In the genomic region with DNA sequence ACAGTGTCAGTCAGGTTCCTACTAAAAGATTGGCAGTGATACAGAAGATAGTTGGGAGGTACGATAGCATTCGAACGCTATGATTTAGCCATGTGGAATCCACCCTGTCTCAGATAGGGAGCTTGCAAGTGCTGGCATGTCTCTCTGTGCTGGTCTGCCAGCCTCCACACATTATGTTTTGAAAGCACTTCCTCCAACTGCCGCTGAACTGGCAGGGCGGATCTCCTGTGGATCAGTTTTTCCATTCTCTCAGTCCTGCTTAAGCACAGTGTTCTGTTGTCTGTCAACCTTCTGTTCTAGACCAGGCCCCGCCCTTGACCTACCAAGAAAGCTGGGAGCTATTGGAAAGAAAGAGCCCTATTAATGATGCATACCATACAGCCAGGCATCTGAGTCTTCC, we compare ENCODE assay signal across 17 cellular contexts.
DNase-seq lines count a peak whose midpoint lies in the region; ATAC-seq and TF ChIP-seq lines count a peak whose summit lies in the region.
"Had no signal": no experiment of that assay in that cellular context is flagged by ENCODE, and none has a peak within 500 bp of the region (broad histone marks: within the 10 kb centered on the region; RNA-seq: fewer than 3 reads in every experiment).

No MANE protein-coding gene starts in this region.

- H3K18ac ChIP-seq in H9 (ENCODE audit: insufficient read length, low read depth, low read length) (no peak overlapping the region), trophoblast cell (ENCODE audit: low read length) (no peak overlapping the region)

- H3K4me1 ChIP-seq in H9 (ENCODE audit: insufficient read depth, low read length) (no peaks in the 10 kb centered on the region), gastroesophageal sphincter (no peaks in the 10 kb centered on the region), trophoblast cell (ENCODE audit: control insufficient read depth in 1 of 2, insufficient read depth in 2 of 2, low read length in 2 of 2) (no peaks in the 10 kb centered on the region)
- H3K4me1 ChIP-seq: HAP-1 had no signal

- no peak overlapping the region for H3K4me2 ChIP-seq in H9 (ENCODE audit: insufficient read depth, insufficient read length, low read length)
- H3K4me2 ChIP-seq in trophoblast cell (ENCODE audit: low read length) = no peak overlapping the region

- H3K79me2 ChIP-seq in H9 (ENCODE audit: insufficient read depth, low read length) (no peaks in the 10 kb centered on the region), trophoblast cell (ENCODE audit: control insufficient read depth, insufficient read depth, low read length, poor library complexity) (no peaks in the 10 kb centered on the region)

- no peaks in the 10 kb centered on the region for H3K27me3 Mint-ChIP-seq in H9 (ENCODE audit: low read depth)
- H3K27me3 Mint-ChIP-seq in natural killer cell (ENCODE audit: low read depth in 2 of 2) = no peaks in the 10 kb centered on the region

- H2AK5ac ChIP-seq in H9 (ENCODE audit: insufficient read length, low read length) (no peak overlapping the region), trophoblast cell (ENCODE audit: low read length) (no peak overlapping the region)

- H3K9me3 ChIP-seq in H9 (ENCODE audit: control insufficient read depth, low read depth, low read length) (no peaks in the 10 kb centered on the region), gastroesophageal sphincter (no peaks in the 10 kb centered on the region), trophoblast cell (ENCODE audit: insufficient read depth, low read depth, low read length) (no peaks in the 10 kb centered on the region)
- H3K9me3 ChIP-seq: HAP-1, sigmoid colon had no signal

- H4K91ac ChIP-seq in H9 (ENCODE audit: insufficient read length, low read depth, low read length) (no peak overlapping the region), trophoblast cell (ENCODE audit: low read depth, low read length) (no peak overlapping the region)

- TF ChIP-seq CTCF in H9 (conservative IDR thresholded peaks at IDR 0.05) (no peak), gastroesophageal sphincter (IDR thresholded peaks at IDR 0.05) (no peak), natural killer cell (IDR thresholded peaks at IDR 0.05) (no peak)

- no peak overlapping the region for H3T11ph ChIP-seq in H9 (ENCODE audit: low read length)

- H3K27ac Mint-ChIP-seq in H9 (peak overlapping the region in 2 of 3 experiments; percentile 41 to 62; a peak in 2 of 7 replicates), natural killer cell (no peak overlapping the region)
- H3K27ac Mint-ChIP-seq: immature natural killer cell; naive thymus-derived CD4-positive, alpha-beta T cell had no signal

- H3K9me3 Mint-ChIP-seq in H9 = no peaks in the 10 kb centered on the region
- H3K9me3 Mint-ChIP-seq in natural killer cell = peaks cover 2 to 4% of the 10 kb centered on the region in 2 donors

- H2BK12ac ChIP-seq in H9 (ENCODE audit: insufficient read length, low read depth, low read length) (no peak overlapping the region), trophoblast cell (ENCODE audit: low read length) (no peak overlapping the region)

- H3K4me1 Mint-ChIP-seq in H9 (peaks cover 3 to 8% of the 10 kb centered on the region in 2 experiments; a peak in 3 of 4 replicates), natural killer cell (no peaks in the 10 kb centered on the region)
- H3K4me1 Mint-ChIP-seq: immature natural killer cell; naive thymus-derived CD4-positive, alpha-beta T cell had no signal

- H3K4me3 ChIP-seq in gastroesophageal sphincter (no peak overlapping the region), trophoblast cell (ENCODE audit: low read depth, low read length) (no peak overlapping the region)
- H3K4me3 ChIP-seq: HAP-1, sigmoid colon had no signal

- H3K36me3 ChIP-seq in gastroesophageal sphincter = no peaks in the 10 kb centered on the region
- no peaks in the 10 kb centered on the region for H3K36me3 ChIP-seq in trophoblast cell (ENCODE audit: control insufficient read depth in 1 of 2, insufficient read depth in 2 of 2, low read length in 2 of 2)
- H3K36me3 ChIP-seq: HAP-1, sigmoid colon had no signal

- H2AFZ ChIP-seq in H9 (ENCODE audit: low read length) = no peak overlapping the region
- no peak overlapping the region for H2AFZ ChIP-seq in trophoblast cell (ENCODE audit: insufficient read depth, low read length, poor library complexity)

- no CpG with 5 or more reads among the region's 6 CpGs for WGBS in H9 (ENCODE audit: extremely low coverage, insufficient read length, low lambda C conversion rate)
- WGBS in gastroesophageal sphincter (ENCODE audit: low coverage in 1 of 2), 2 donors = 52 to 79% methylated on average over 3 to 5 of the region's 6 CpGs
- no CpG with 5 or more reads among the region's 6 CpGs for WGBS in trophoblast cell (ENCODE audit: extremely low coverage, insufficient coverage, insufficient read length)

- H4K20me1 ChIP-seq in H9 (ENCODE audit: control insufficient read depth, insufficient read depth, insufficient read length) = no peaks in the 10 kb centered on the region

- no peak for TF ChIP-seq EP300 in gastroesophageal sphincter (IDR thresholded peaks at IDR 0.05)

- no peaks in the 10 kb centered on the region for H3K23me2 ChIP-seq in H9 (ENCODE audit: insufficient read length, low read depth, low read length, poor library complexity, severe bottlenecking)

- H4K12ac ChIP-seq in trophoblast cell (ENCODE audit: low read depth, low read length) = no peak overlapping the region

- no peak overlapping the region for H3K14ac ChIP-seq in H9 (ENCODE audit: insufficient read depth, low read length)
- no peak overlapping the region for H3K14ac ChIP-seq in trophoblast cell (ENCODE audit: low read length)

- ATAC-seq in gastroesophageal sphincter (peak; percentile 54), natural killer cell (no peak), GM21515 (IDR thresholded peaks at IDR 0.05; ENCODE audit: unreplicated experiment) (no peak)
- ATAC-seq: naive thymus-derived CD4-positive, alpha-beta T cell had no signal

- H4K5ac ChIP-seq in H9 (ENCODE audit: insufficient read length, low read depth, low read length) = no peak overlapping the region

- H3K23ac ChIP-seq in H9 (ENCODE audit: insufficient read length, low read depth, low read length) = no peak overlapping the region
- H3K23ac ChIP-seq in trophoblast cell (ENCODE audit: low read length) = no peak overlapping the region

- intact Hi-C loops in natural killer cell (cut with micrococcal nuclease) = no loop called here

- H4K8ac ChIP-seq in H9 (replicated peaks; ENCODE audit: insufficient read length, low read depth, low read length) (no peak overlapping the region), trophoblast cell (ENCODE audit: low read depth, low read length) (no peak overlapping the region)

- H3K79me1 ChIP-seq in H9 (ENCODE audit: insufficient read depth, low read depth, low read length, poor library complexity, severe bottlenecking) (no peaks in the 10 kb centered on the region), trophoblast cell (ENCODE audit: low read length) (no peaks in the 10 kb centered on the region)

- H2BK20ac ChIP-seq in H9 (ENCODE audit: low read depth, low read length, poor library complexity, severe bottlenecking) = no peak overlapping the region

- H3K56ac ChIP-seq in H9 (ENCODE audit: insufficient read length, low read depth, low read length) = no peak overlapping the region

- DNase-seq in H9 (no peak), astrocyte of the hippocampus (ENCODE audit: low read depth, low spot score) (peak; percentile 30), trophoblast cell (peak; percentile 70 to 86), SKM-1 (lab: John Stamatoyannopoulos, UW; ENCODE audit: unreplicated experiment) (no peak), natural killer cell (no peak), NCI-H2196 treated with DMSO at 0.1 percent for 48 hours (lab: John Stamatoyannopoulos, UW; ENCODE audit: unreplicated experiment) (no peak)
- DNase-seq: activated naive CD4-positive, alpha-beta T cell; C1 segment of cervical spinal cord; erythroblast; immature natural killer cell; naive thymus-derived CD4-positive, alpha-beta T cell; NCI-H526; RPMI8226; sigmoid colon had no signal

- H2BK15ac ChIP-seq in H9 (ENCODE audit: low read depth, low read length) = no peak overlapping the region

- H2BK5ac ChIP-seq in H9 (ENCODE audit: insufficient read length, low read length) (no peak overlapping the region), trophoblast cell (ENCODE audit: low read depth, low read length, poor library complexity) (no peak overlapping the region)

- H3K27me3 ChIP-seq in H9 (ENCODE audit: insufficient read depth, low read length) (no peaks in the 10 kb centered on the region), gastroesophageal sphincter (no peaks in the 10 kb centered on the region), trophoblast cell (ENCODE audit: insufficient read depth, low read length) (no peaks in the 10 kb centered on the region)
- H3K27me3 ChIP-seq: sigmoid colon had no signal

- no peak for TF ChIP-seq POLR2A in gastroesophageal sphincter (IDR thresholded peaks at IDR 0.05)

- no peak overlapping the region; a peak in 1 of 5 replicates for H3K4me3 Mint-ChIP-seq in H9
- no peak overlapping the region for H3K4me3 Mint-ChIP-seq in natural killer cell
- H3K4me3 Mint-ChIP-seq: immature natural killer cell; naive thymus-derived CD4-positive, alpha-beta T cell had no signal

- no peak overlapping the region for H3K9ac ChIP-seq in H9 (ENCODE audit: extremely low read depth, insufficient read length, low read length)
- no peak overlapping the region for H3K9ac ChIP-seq in trophoblast cell (ENCODE audit: low read length)

- no peak overlapping the region for H2BK120ac ChIP-seq in H9 (ENCODE audit: low read depth, low read length, poor library complexity, severe bottlenecking)
- no peak overlapping the region for H2BK120ac ChIP-seq in trophoblast cell (ENCODE audit: insufficient read depth, low read length, poor library complexity)

- H3K36me3 Mint-ChIP-seq in H9 (ENCODE audit: insufficient read depth in 1 of 3, low read depth in 3 of 3) (no peaks in the 10 kb centered on the region), natural killer cell (no peaks in the 10 kb centered on the region)
- H3K36me3 Mint-ChIP-seq: immature natural killer cell; naive thymus-derived CD4-positive, alpha-beta T cell had no signal

- no peak overlapping the region for H3K4ac ChIP-seq in H9 (ENCODE audit: low read depth, low read length)
- H3K4ac ChIP-seq in trophoblast cell (ENCODE audit: low read depth, low read length) = no peak overlapping the region

- no peak overlapping the region for H3K27ac ChIP-seq in H9 (ENCODE audit: insufficient read length, low read depth, low read length)
- H3K27ac ChIP-seq in gastroesophageal sphincter = peak overlapping the region in 2 of 4 donors; percentile 26 to 46
- no peak overlapping the region for H3K27ac ChIP-seq in trophoblast cell (ENCODE audit: low read depth, low read length)

Comparison
In these comparisons a context has a peak if more than half of its experiments do, and no peak if none do; other contexts are left out.
1. DNase-seq: peak in astrocyte of the hippocampus (single experiment) and trophoblast cell (2 of 2); none in H9 (single experiment), SKM-1 (single experiment), natural killer cell (single experiment) and NCI-H2196 treated with DMSO at 0.1 percent for 48 hours (single experiment).
2. H3K27ac Mint-ChIP-seq: peak in H9 (2 of 3); none in natural killer cell (0 of 2).